1 cellular context compared by ENCODE assay signal in genomic region chr3:58532794-58533220, GRCh38.
A peak's percentile ranks its signal among the peaks of the same experiment; 100 is the strongest.
TF ChIP-seq lines count a peak whose summit lies in the region.

No MANE protein-coding gene starts in this region.

TF ChIP-seq in IMR-90, 13 proteins besides CTCF, POLR2A, EP300 and RAD21:
- TF ChIP-seq SMC3 (IDR thresholded peaks at IDR 0.05; ENCODE audit: low read depth, low read length): peak; percentile 93
- no peak for TF ChIP-seq BHLHE40 (IDR thresholded peaks at IDR 0.05; ENCODE audit: low read depth, low read length)
- no peak for TF ChIP-seq RCOR1 (IDR thresholded peaks at IDR 0.05; ENCODE audit: insufficient replicate concordance, low read length)
- TF ChIP-seq FOS (IDR thresholded peaks at IDR 0.05; ENCODE audit: low read depth, low read length): no peak
- no peak for TF ChIP-seq MAFK (IDR thresholded peaks at IDR 0.05; ENCODE audit: low read depth, low read length)
- no peak for TF ChIP-seq USF2 (IDR thresholded peaks at IDR 0.05; ENCODE audit: low read depth, low read length)
- TF ChIP-seq CHD1 (IDR thresholded peaks at IDR 0.05; ENCODE audit: low read depth, low read length): no peak
- no peak for TF ChIP-seq ELK1 (IDR thresholded peaks at IDR 0.05; ENCODE audit: borderline replicate concordance, low read depth, low read length)
- TF ChIP-seq MAZ (IDR thresholded peaks at IDR 0.05; ENCODE audit: borderline replicate concordance, low read depth, low read length): peak; percentile 64
